ENCODE assay signal across 25 cellular contexts in genomic region chr5:143047091-143047490, GRCh38.
"Had no signal": no experiment of that assay in that cellular context is flagged by ENCODE, and none has a peak within 500 bp of the region (broad histone marks: within the 10 kb centered on the region; RNA-seq: fewer than 3 reads in every experiment).

No MANE protein-coding gene starts in this region.

- ATAC-seq: effector memory CD8-positive, alpha-beta T cell; left ventricle myocardium superior; lower lobe of right lung; naive thymus-derived CD8-positive, alpha-beta T cell; sciatic nerve; upper lobe of right lung had no signal

- H3K4me1 ChIP-seq: prostate gland had no signal

- H3K4me3 ChIP-seq: coronary artery, esophagus squamous epithelium, lower lobe of right lung, prostate gland, right atrium auricular region, smooth muscle cell, thoracic aorta, tibial nerve, upper lobe of right lung, uterus had no signal

- H3K27me3 Mint-ChIP-seq: effector memory CD8-positive, alpha-beta T cell; naive thymus-derived CD8-positive, alpha-beta T cell had no signal

- H3K4me3 Mint-ChIP-seq: effector memory CD8-positive, alpha-beta T cell; naive thymus-derived CD8-positive, alpha-beta T cell; nephron progenitor cell had no signal

- H3K27ac Mint-ChIP-seq: effector memory CD8-positive, alpha-beta T cell; naive thymus-derived CD8-positive, alpha-beta T cell; nephron progenitor cell had no signal

- H3K36me3 ChIP-seq: prostate gland, right atrium auricular region, thoracic aorta, upper lobe of right lung, uterus had no signal

- H3K4me2 ChIP-seq: smooth muscle cell had no signal

- H3K27ac ChIP-seq: coronary artery, esophagus squamous epithelium, lower lobe of right lung, prostate gland, right atrium auricular region, thoracic aorta, tibial nerve, upper lobe of right lung, uterus had no signal

- DNase-seq: dermis blood vessel endothelial cell; effector memory CD8-positive, alpha-beta T cell; erythroblast; esophagus squamous epithelium; foreskin melanocyte; glutamatergic neuron; left ventricle myocardium superior; lower lobe of right lung; naive thymus-derived CD8-positive, alpha-beta T cell; nephron progenitor cell; nucleus accumbens; stimulated activated CD4-positive, alpha-beta T cell treated with anti-CD3 and anti-CD28 coated beads, Interleukin-12 subunit alpha, Interleukin-12 subunit beta, amount 100 ng/mL, for 4 hours; stimulated activated CD4-positive, alpha-beta T cell treated with anti-CD3 and anti-CD28 coated beads, Interleukin-1b, Interleukin-23, amount 100 ng/mL, for 48 hours; stimulated activated CD4-positive, alpha-beta T cell treated with anti-CD3 and anti-CD28 coated beads, Interleukin-4, amount 100 ng/mL, for 1 hour; stimulated activated CD8-positive, alpha-beta memory T cell treated with anti-CD3 and anti-CD28 coated beads, Interleukin-4, amount 100 ng/mL, for 48 hours; stimulated activated naive CD4-positive, alpha-beta T cell treated with Interleukin-2 at 50 U/mL for 16 hours; upper lobe of right lung; uterus had no signal

- H3K9me3 ChIP-seq: esophagus squamous epithelium, lower lobe of right lung, prostate gland, right atrium auricular region, thoracic aorta, tibial nerve, upper lobe of right lung, uterus had no signal

- H3K9me3 Mint-ChIP-seq: effector memory CD8-positive, alpha-beta T cell; naive thymus-derived CD8-positive, alpha-beta T cell; nephron progenitor cell had no signal

- H3K27me3 ChIP-seq: esophagus squamous epithelium, right atrium auricular region, tibial nerve, upper lobe of right lung, uterus had no signal
